In the genomic region with DNA sequence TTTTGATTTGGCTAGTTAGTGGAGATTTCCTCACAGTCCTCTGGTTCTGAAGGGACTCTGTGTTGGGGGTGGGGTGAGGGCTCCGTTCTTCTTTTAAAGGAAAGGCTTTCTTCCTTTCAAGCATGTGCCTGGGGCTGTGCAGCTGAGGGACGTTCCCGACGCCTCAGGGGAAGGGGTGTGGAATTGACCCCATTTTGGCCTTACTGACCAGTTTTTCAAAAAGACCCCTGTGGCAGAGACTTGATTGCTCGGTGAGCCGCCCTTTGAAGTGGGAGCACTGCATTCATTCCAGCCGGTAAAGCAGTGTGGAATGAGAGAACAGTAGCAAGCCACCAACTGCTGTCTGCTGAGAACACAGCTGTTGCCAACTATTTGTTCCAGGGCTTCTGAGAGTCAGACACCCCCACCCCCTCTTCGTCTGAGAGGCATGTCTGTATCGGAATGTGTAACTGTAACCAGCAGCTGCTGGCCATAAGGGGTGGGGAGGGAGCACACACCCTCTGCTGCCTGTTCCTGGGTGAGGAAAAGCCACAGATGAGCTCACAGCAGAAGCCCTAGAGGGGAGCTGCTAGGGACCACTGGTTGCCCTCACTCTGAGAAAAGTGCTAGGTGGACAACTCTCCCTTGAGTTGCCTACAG, we compare ENCODE assay signal across 8 cellular contexts. TPM values are rescaled to one million over a fixed set of nuclear protein-coding genes. Genes with fewer than 3 reads are reported as not detected.
A peak's percentile ranks its signal among the peaks of the same experiment; 100 is the strongest.
DNase-seq lines count a peak whose midpoint lies in the region; ATAC-seq and TF ChIP-seq lines count a peak whose summit lies in the region.

No MANE protein-coding gene starts in this region.

- H3K27ac ChIP-seq in mesendoderm (ENCODE audit: low read depth, low read length) = peak overlapping the region; percentile 88
- H3K27ac ChIP-seq in thymus (ENCODE audit: low read depth) = peak overlapping the region; percentile 88

- H3K36me3 ChIP-seq in mesendoderm (ENCODE audit: control insufficient read depth, insufficient read depth, low read length) (no peaks in the 10 kb centered on the region), thymus (ENCODE audit: control insufficient read depth, insufficient read depth) (peaks cover 8% of the 10 kb centered on the region)

- no peak overlapping the region for H3K23ac ChIP-seq in mesendoderm (ENCODE audit: low read length)

- peak overlapping the region; percentile 93 for H3K27ac Mint-ChIP-seq in endothelial cell (ENCODE audit: unreplicated experiment)
- H3K27ac Mint-ChIP-seq in immature natural killer cell = peak overlapping the region in 2 of 6 donors; percentile 46 to 48

- no peak overlapping the region for H2BK15ac ChIP-seq in mesendoderm (replicated peaks; ENCODE audit: low read depth)

- H3K4me3 ChIP-seq in mesendoderm (ENCODE audit: low read length) (no peak overlapping the region), thymus (ENCODE audit: low read length) (peak overlapping the region; percentile 57)

- H3K18ac ChIP-seq in mesendoderm (ENCODE audit: low read length) = peak overlapping the region; percentile 75

- no peak overlapping the region for H4K5ac ChIP-seq in mesendoderm (ENCODE audit: low read length)

- TF ChIP-seq CTCF in endothelial cell (IDR thresholded peaks at IDR 0.05; ENCODE audit: unreplicated experiment) = no peak

- H3K27me3 ChIP-seq in mesendoderm (ENCODE audit: insufficient read depth, low read length, poor library complexity) (no peaks in the 10 kb centered on the region), thymus (ENCODE audit: control insufficient read depth, insufficient read depth) (no peaks in the 10 kb centered on the region)

- peak overlapping the region; percentile 24 for H3K4ac ChIP-seq in mesendoderm (ENCODE audit: low read depth, low read length)

- H3K27me3 Mint-ChIP-seq in endothelial cell (ENCODE audit: unreplicated experiment) (peaks cover 2% of the 10 kb centered on the region), immature natural killer cell (ENCODE audit: low read depth in 3 of 3) (no peaks in the 10 kb centered on the region)

- H3K79me1 ChIP-seq in mesendoderm (ENCODE audit: low read length) = peaks cover 18% of the 10 kb centered on the region

- H3K56ac ChIP-seq in mesendoderm (ENCODE audit: low read length) = peak overlapping the region; percentile 75

- H3K4me1 Mint-ChIP-seq in endothelial cell (ENCODE audit: unreplicated experiment) = peaks cover 57% of the 10 kb centered on the region
- H3K4me1 Mint-ChIP-seq in immature natural killer cell = peaks cover 70 to 85% of the 10 kb centered on the region in 2 donors

- H3K9me3 Mint-ChIP-seq in endothelial cell (ENCODE audit: unreplicated experiment) = no peaks in the 10 kb centered on the region
- H3K9me3 Mint-ChIP-seq in immature natural killer cell = no peaks in the 10 kb centered on the region

- peak; percentile 43 for DNase-seq in DMS 273 treated with DMSO at 0.1 percent for 48 hours (lab: John Stamatoyannopoulos, UW)
- DNase-seq in OCI-M1 (lab: John Stamatoyannopoulos, UW) = peak; percentile 75
- peak; percentile 29 for DNase-seq in endothelial cell (ENCODE audit: low spot score)
- peak; percentile 98 for DNase-seq in mesendoderm
- no peak for DNase-seq in NCI-H2029 (lab: John Stamatoyannopoulos, UW)
- no peak for DNase-seq in immature natural killer cell

- H3K4me3 Mint-ChIP-seq in endothelial cell (ENCODE audit: unreplicated experiment) = no peak overlapping the region
- H3K4me3 Mint-ChIP-seq in immature natural killer cell = no peak overlapping the region

- peak overlapping the region; percentile 18 for H2BK5ac ChIP-seq in mesendoderm (ENCODE audit: low read length)

- peak overlapping the region; percentile 14 for H3K4me2 ChIP-seq in mesendoderm (ENCODE audit: low read length)

- H3K4me1 ChIP-seq in mesendoderm (ENCODE audit: control insufficient read depth, low read depth, low read length) (peaks cover 30% of the 10 kb centered on the region), thymus (ENCODE audit: control insufficient read depth, insufficient read depth, low read length) (peaks cover 38% of the 10 kb centered on the region)

- no peak overlapping the region for H4K8ac ChIP-seq in mesendoderm (ENCODE audit: low read depth, low read length)

- no peaks in the 10 kb centered on the region for H3K79me2 ChIP-seq in mesendoderm (ENCODE audit: control insufficient read depth, insufficient read depth, low read length)

- peak overlapping the region; percentile 67 for H2AK5ac ChIP-seq in mesendoderm (ENCODE audit: low read length)

- no peak for ATAC-seq in HG03432 (IDR thresholded peaks at IDR 0.05; ENCODE audit: unreplicated experiment)

- WGBS in mesendoderm (ENCODE audit: extremely low coverage, insufficient coverage, low lambda C conversion rate) = no CpG with 5 or more reads among the region's 9 CpGs
- 7% methylated on average over 9 of the region's 9 CpGs for WGBS in thymus

- H3K36me3 Mint-ChIP-seq in endothelial cell (ENCODE audit: low read depth, unreplicated experiment) (peaks cover 5% of the 10 kb centered on the region), immature natural killer cell (peaks cover 0 to 6% (median 3%) of the 10 kb centered on the region in 3 donors)

- no peak overlapping the region for H2BK120ac ChIP-seq in mesendoderm (ENCODE audit: low read depth, low read length)

- no peaks in the 10 kb centered on the region for H3K9me3 ChIP-seq in thymus (ENCODE audit: control insufficient read depth)

- H3K9ac ChIP-seq in mesendoderm (ENCODE audit: low read length) = peak overlapping the region; percentile 43

RNA-seq across cellular contexts. Expression of a gene that starts 33.1 kb away (rescaled TPM):
- total RNA-seq in endothelial cell (ENCODE audit: unreplicated experiment) = 49.4 TPM
- 20.1 TPM for polyA plus RNA-seq in mesendoderm (2013, experiment 1 of 2)
- polyA plus RNA-seq in mesendoderm (2013, experiment 2 of 2) = 20.5 TPM
- 75.9 TPM for polyA plus RNA-seq in thymus
- polyA plus RNA-seq in immature natural killer cell = 10 to 100 TPM; 34.1 to 53.1 (median 35.2) TPM

Comparison
In these comparisons a context has a peak if more than half of its experiments do, and no peak if none do; other contexts are left out.
1. DNase-seq: peak in DMS 273 treated with DMSO at 0.1 percent for 48 hours (single experiment), OCI-M1 (single experiment), endothelial cell (single experiment) and mesendoderm (single experiment); none in NCI-H2029 (single experiment) and immature natural killer cell (0 of 3).